Comparison of ENCODE assay signal across 19 cellular contexts in genomic region chr10:60648761-60649160, GRCh38.
DNase-seq lines count a peak whose midpoint lies in the region; ATAC-seq and TF ChIP-seq lines count a peak whose summit lies in the region.
"Had no signal": no experiment of that assay in that cellular context is flagged by ENCODE, and none has a peak within 500 bp of the region (broad histone marks: within the 10 kb centered on the region; RNA-seq: fewer than 3 reads in every experiment).

No MANE protein-coding gene starts in this region.

- no peak overlapping the region for H2BK15ac ChIP-seq in H9 (ENCODE audit: low read depth, low read length)

- H3K36me3 Mint-ChIP-seq in H9 (ENCODE audit: insufficient read depth in 1 of 3, low read depth in 3 of 3), result no peaks in the 10 kb centered on the region; a peak in 1 of 7 replicates
- H3K36me3 Mint-ChIP-seq in WTC11, result no peaks in the 10 kb centered on the region
- peaks cover 0 to 8% (median 3%) of the 10 kb centered on the region in 5 donors for H3K36me3 Mint-ChIP-seq in naive thymus-derived CD4-positive, alpha-beta T cell
- H3K36me3 Mint-ChIP-seq: CD8-positive, alpha-beta T cell had no signal

- POLR2A ChIA-PET in WTC11 (lab: Charles Lee), result interaction anchor here (0.7 kb wide), 1 partner anchor 1242 kb away, joined by 3 read pairs; no protein-coding TSS in a partner anchor
- POLR2A ChIA-PET in naive thymus-derived CD4-positive, alpha-beta T cell (lab: Charles Lee), result no interaction called here

- no peak overlapping the region for H2BK5ac ChIP-seq in H9 (ENCODE audit: insufficient read length, low read length)

- no peak overlapping the region for H2BK12ac ChIP-seq in H9 (ENCODE audit: insufficient read length, low read depth, low read length)

- peak overlapping the region in 2 of 3 experiments; percentile 72 to 91; a peak in 2 of 7 replicates for H3K27ac Mint-ChIP-seq in H9
- H3K27ac Mint-ChIP-seq in WTC11, result peak overlapping the region; percentile 86; the same call in 1 of the 2 replicates
- peak overlapping the region in 7 of 9 donors; percentile 54 to 95 (median 63) for H3K27ac Mint-ChIP-seq in naive thymus-derived CD4-positive, alpha-beta T cell
- H3K27ac Mint-ChIP-seq: CD8-positive, alpha-beta T cell had no signal

- no peak overlapping the region for H2BK120ac ChIP-seq in H9 (ENCODE audit: low read depth, low read length, poor library complexity, severe bottlenecking)

- no peak for TF ChIP-seq CTCF in H9 (conservative IDR thresholded peaks at IDR 0.05)
- TF ChIP-seq CTCF in WTC11 (IDR thresholded peaks at IDR 0.05), result no peak

- H3K18ac ChIP-seq in H9 (ENCODE audit: insufficient read length, low read depth, low read length), result no peak overlapping the region

- no peaks in the 10 kb centered on the region for H3K23me2 ChIP-seq in H9 (ENCODE audit: insufficient read length, low read depth, low read length, poor library complexity, severe bottlenecking)

- H3K79me2 ChIP-seq in H9 (ENCODE audit: insufficient read depth, low read length), result no peaks in the 10 kb centered on the region

- no peak overlapping the region for H3K27ac ChIP-seq in H9 (ENCODE audit: insufficient read length, low read depth, low read length)
- no peak overlapping the region for H3K27ac ChIP-seq in naive thymus-derived CD4-positive, alpha-beta T cell (ENCODE audit: low read depth, low read length)
- H3K27ac ChIP-seq: GM23248, SJSA1 had no signal

- H4K91ac ChIP-seq in H9 (ENCODE audit: insufficient read length, low read depth, low read length), result no peak overlapping the region

- no peak overlapping the region for H3K4me3 ChIP-seq in naive thymus-derived CD4-positive, alpha-beta T cell (ENCODE audit: low read length)
- H3K4me3 ChIP-seq: GM23248, SJSA1 had no signal

- ATAC-seq in WTC11, result no peak
- ATAC-seq in naive thymus-derived CD4-positive, alpha-beta T cell, result no peak
- no peak for ATAC-seq in HG03139 (IDR thresholded peaks at IDR 0.05; ENCODE audit: unreplicated experiment)
- ATAC-seq: CD8-positive, alpha-beta T cell; HCT116; Right ventricle myocardium inferior had no signal

- H2AK5ac ChIP-seq in H9 (ENCODE audit: insufficient read length, low read length), result no peak overlapping the region

- no CpG with 5 or more reads among the region's 2 CpGs for WGBS in H9 (ENCODE audit: extremely low coverage, insufficient read length, low lambda C conversion rate)

- H3K4me1 Mint-ChIP-seq in H9 (peaks cover 32 to 34% of the 10 kb centered on the region in 2 experiments), WTC11 (peaks cover 35% of the 10 kb centered on the region)
- peaks cover 21 to 78% (median 43%) of the 10 kb centered on the region in 7 donors for H3K4me1 Mint-ChIP-seq in naive thymus-derived CD4-positive, alpha-beta T cell

- CTCF ChIA-PET in WTC11 (lab: Charles Lee), result interaction anchor here (2.0 to 3.6 kb wide), 3 partner anchors 14 to 410 kb away, joined by 6 to 20 read pairs (median 13); no protein-coding TSS in a partner anchor
- CTCF ChIA-PET in naive thymus-derived CD4-positive, alpha-beta T cell (lab: Charles Lee), result interaction anchor here (0.6 to 1.6 kb wide), 4 partner anchors 12 to 1023 kb away, joined by 4 to 7 read pairs (median 5); no protein-coding TSS in a partner anchor

- H3K14ac ChIP-seq in H9 (ENCODE audit: insufficient read depth, low read length), result no peak overlapping the region

- no peak overlapping the region for H3K56ac ChIP-seq in H9 (ENCODE audit: insufficient read length, low read depth, low read length)

- H3K4me3 Mint-ChIP-seq in H9 (no peak overlapping the region), WTC11 (no peak overlapping the region)
- no peak overlapping the region for H3K4me3 Mint-ChIP-seq in naive thymus-derived CD4-positive, alpha-beta T cell
- H3K4me3 Mint-ChIP-seq: CD8-positive, alpha-beta T cell had no signal

- H3K27me3 Mint-ChIP-seq in H9 (ENCODE audit: low read depth), result no peaks in the 10 kb centered on the region
- H3K27me3 Mint-ChIP-seq in WTC11 (ENCODE audit: low read depth), result no peaks in the 10 kb centered on the region
- no peaks in the 10 kb centered on the region for H3K27me3 Mint-ChIP-seq in naive thymus-derived CD4-positive, alpha-beta T cell

- intact Hi-C loops in naive thymus-derived CD4-positive, alpha-beta T cell (cut with micrococcal nuclease), result loop anchor here (2.0 to 5.0 kb wide), 2 partner anchors 84 to 1021 kb away; no protein-coding TSS in a partner anchor

- no peaks in the 10 kb centered on the region; a peak in 1 of 5 replicates for H3K9me3 Mint-ChIP-seq in H9
- H3K9me3 Mint-ChIP-seq in WTC11, result 0 out of 2 replicates have a peak, but pooled peaks cover 3% of the 10 kb centered on the region
- peaks cover 0 to 2% (median 0%) of the 10 kb centered on the region in 11 donors for H3K9me3 Mint-ChIP-seq in naive thymus-derived CD4-positive, alpha-beta T cell
- H3K9me3 Mint-ChIP-seq: CD8-positive, alpha-beta T cell had no signal

- H3K79me1 ChIP-seq in H9 (ENCODE audit: insufficient read depth, low read depth, low read length, poor library complexity, severe bottlenecking), result no peaks in the 10 kb centered on the region

- H3K9ac ChIP-seq in H9 (ENCODE audit: extremely low read depth, insufficient read length, low read length), result no peak overlapping the region
- H3K9ac ChIP-seq: GM23248 had no signal

- H3K27me3 ChIP-seq in H9 (ENCODE audit: insufficient read depth, low read length), result no peaks in the 10 kb centered on the region
- no peaks in the 10 kb centered on the region for H3K27me3 ChIP-seq in naive thymus-derived CD4-positive, alpha-beta T cell (ENCODE audit: control insufficient read depth in 2 of 2, insufficient read depth in 2 of 2, low read length in 2 of 2)
- H3K27me3 ChIP-seq: SJSA1 had no signal

- no peak overlapping the region for H4K8ac ChIP-seq in H9 (replicated peaks; ENCODE audit: insufficient read length, low read depth, low read length)

- H3K23ac ChIP-seq in H9 (ENCODE audit: insufficient read length, low read depth, low read length), result no peak overlapping the region

- DNase-seq in H9 (no peak), WTC11 (ENCODE audit: low spot score) (no peak), HT-29 (ENCODE audit: low spot score) (no peak), NCI-H774 (lab: John Stamatoyannopoulos, UW) (no peak), superior temporal gyrus (ENCODE audit: extremely low spot score) (no peak)
- no peak for DNase-seq in naive thymus-derived CD4-positive, alpha-beta T cell
- DNase-seq: CD8-positive, alpha-beta T cell; GM23248; Kasumi-1; NCI-H1694; NCI-H2081; NCI-H2171; NCI-H345; NCI-H524; NCI-H82 had no signal

- H3K4me2 ChIP-seq in H9 (ENCODE audit: insufficient read depth, insufficient read length, low read length), result no peak overlapping the region

- H4K20me1 ChIP-seq in H9 (ENCODE audit: control insufficient read depth, insufficient read depth, insufficient read length), result no peaks in the 10 kb centered on the region

- no peak overlapping the region for H3T11ph ChIP-seq in H9 (ENCODE audit: low read length)

- no peak overlapping the region for H4K5ac ChIP-seq in H9 (ENCODE audit: insufficient read length, low read depth, low read length)

- no peak overlapping the region for H3K4ac ChIP-seq in H9 (ENCODE audit: low read depth, low read length)

- H2AFZ ChIP-seq in H9 (ENCODE audit: low read length), result no peak overlapping the region
- H2AFZ ChIP-seq: GM23248 had no signal

- H3K4me1 ChIP-seq in H9 (ENCODE audit: insufficient read depth, low read length), result peaks cover 7% of the 10 kb centered on the region; the same call in 1 of the 2 replicates
- peaks cover 0 to 7% of the 10 kb centered on the region in 2 donors for H3K4me1 ChIP-seq in naive thymus-derived CD4-positive, alpha-beta T cell (ENCODE audit: control insufficient read depth in 2 of 2, insufficient read depth in 2 of 2, low read length in 2 of 2)

- H3K9me3 ChIP-seq in H9 (ENCODE audit: control insufficient read depth, low read depth, low read length), result no peaks in the 10 kb centered on the region
- H3K9me3 ChIP-seq in naive thymus-derived CD4-positive, alpha-beta T cell (ENCODE audit: control insufficient read depth in 2 of 3, low read length in 3 of 3), result no peaks in the 10 kb centered on the region
- H3K9me3 ChIP-seq: SJSA1 had no signal

- H2BK20ac ChIP-seq in H9 (ENCODE audit: low read depth, low read length, poor library complexity, severe bottlenecking), result no peak overlapping the region

- H3K36me3 ChIP-seq in naive thymus-derived CD4-positive, alpha-beta T cell (ENCODE audit: control insufficient read depth in 2 of 3, insufficient read depth in 3 of 3, low read length in 3 of 3), result no peaks in the 10 kb centered on the region
- H3K36me3 ChIP-seq: SJSA1 had no signal

TF ChIP-seq in WTC11, 78 proteins besides CTCF, POLR2A, EP300 and RAD21:
- TF ChIP-seq, protein P1, sequence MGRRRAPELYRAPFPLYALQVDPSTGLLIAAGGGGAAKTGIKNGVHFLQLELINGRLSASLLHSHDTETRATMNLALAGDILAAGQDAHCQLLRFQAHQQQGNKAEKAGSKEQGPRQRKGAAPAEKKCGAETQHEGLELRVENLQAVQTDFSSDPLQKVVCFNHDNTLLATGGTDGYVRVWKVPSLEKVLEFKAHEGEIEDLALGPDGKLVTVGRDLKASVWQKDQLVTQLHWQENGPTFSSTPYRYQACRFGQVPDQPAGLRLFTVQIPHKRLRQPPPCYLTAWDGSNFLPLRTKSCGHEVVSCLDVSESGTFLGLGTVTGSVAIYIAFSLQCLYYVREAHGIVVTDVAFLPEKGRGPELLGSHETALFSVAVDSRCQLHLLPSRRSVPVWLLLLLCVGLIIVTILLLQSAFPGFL (CRISPR knock-in tag; IDR thresholded peaks at IDR 0.05; ENCODE audit: borderline replicate concordance), result no peak
